Comparison of ENCODE assay signal across 13 cellular contexts in genomic region chr20:5606347-5606746, GRCh38. TPM values are rescaled to one million over a fixed set of nuclear protein-coding genes. Genes with fewer than 3 reads are reported as not detected.
DNase-seq lines count a peak whose midpoint lies in the region; ATAC-seq, FAIRE-seq and TF ChIP-seq lines count a peak whose summit lies in the region.
"Had no signal": no experiment of that assay in that cellular context is flagged by ENCODE, and none has a peak within 500 bp of the region (broad histone marks: within the 10 kb centered on the region; RNA-seq: fewer than 3 reads in every experiment).

No MANE protein-coding gene starts in this region.

- no peaks in the 10 kb centered on the region for H3K9me3 ChIP-seq in CD4-positive, CD25-positive, alpha-beta regulatory T cell (ENCODE audit: control insufficient read depth in 2 of 2, low read length in 2 of 2)
- no peaks in the 10 kb centered on the region for H3K9me3 ChIP-seq in mucosa of descending colon
- H3K9me3 ChIP-seq: Caco-2, gastroesophageal sphincter, thoracic aorta had no signal

- POLR2A ChIA-PET in activated CD8-positive, alpha-beta T cell treated with anti-CD3 and anti-CD28 coated beads for 36 hours (lab: Charles Lee): interaction anchor here (0.9 to 3.6 kb wide), 3 partner anchors 12 to 25 kb away, joined by 3 to 36 read pairs (median 4); no protein-coding TSS in a partner anchor

- peaks cover 40 to 74% (median 54%) of the 10 kb centered on the region in 4 donors for H3K4me1 Mint-ChIP-seq in CD4-positive, CD25-positive, alpha-beta regulatory T cell
- H3K4me1 Mint-ChIP-seq in activated CD8-positive, alpha-beta T cell treated with anti-CD3 and anti-CD28 coated beads for 36 hours (ENCODE audit: low read depth): peaks cover 61% of the 10 kb centered on the region

- DNase-seq in CD4-positive, CD25-positive, alpha-beta regulatory T cell: no peak
- DNase-seq in GM12864 (ENCODE audit: low read depth) (no peak), mucosa of descending colon (no peak), HuH-7.5 (ENCODE audit: low spot score) (no peak), dedifferentiated amniotic fluid mesenchymal stem cell (ENCODE audit: extremely low spot score) (no peak), D721Med (ENCODE audit: insufficient read length, low spot score) (no peak), NCI-H774 (lab: John Stamatoyannopoulos, UW) (no peak)
- DNase-seq in activated CD8-positive, alpha-beta T cell treated with anti-CD3 and anti-CD28 coated beads for 36 hours: no peak
- DNase-seq: Caco-2; effector CD8-positive, alpha-beta T cell; Kasumi-1 had no signal

- H3K27ac ChIP-seq in CD4-positive, CD25-positive, alpha-beta regulatory T cell (ENCODE audit: insufficient read depth, low read length, poor library complexity, severe bottlenecking): peak overlapping the region; percentile 71
- H3K27ac ChIP-seq: thoracic aorta had no signal

- no peak for ATAC-seq in CD4-positive, CD25-positive, alpha-beta regulatory T cell (ENCODE audit: low read depth in 2 of 2)
- no peak for ATAC-seq in activated CD8-positive, alpha-beta T cell treated with anti-CD3 and anti-CD28 coated beads for 36 hours
- peak; percentile 6 for ATAC-seq in mucosa of descending colon
- ATAC-seq: gastroesophageal sphincter had no signal

- H3K4me1 ChIP-seq in CD4-positive, CD25-positive, alpha-beta regulatory T cell (ENCODE audit: control insufficient read depth, insufficient read depth, low read length, poor library complexity, severe bottlenecking): peaks cover 66% of the 10 kb centered on the region
- H3K4me1 ChIP-seq in mucosa of descending colon (ENCODE audit: low read depth): peaks cover 26% of the 10 kb centered on the region

- CTCF ChIA-PET in activated CD8-positive, alpha-beta T cell treated with anti-CD3 and anti-CD28 coated beads for 36 hours (lab: Charles Lee): interaction anchor here (1.2 to 3.1 kb wide), 2 partner anchors 37 to 182 kb away, joined by 3 to 10 read pairs; no protein-coding TSS in a partner anchor

- intact Hi-C loops in activated CD8-positive, alpha-beta T cell treated with anti-CD3 and anti-CD28 coated beads for 36 hours (cut with micrococcal nuclease): loop anchor here (10.0 kb wide), 1 partner anchor 338 kb away; no protein-coding TSS in a partner anchor
- intact Hi-C loops in mucosa of descending colon (cut with DNase I, micrococcal nuclease): no loop called here

- H3K27me3 Mint-ChIP-seq in CD4-positive, CD25-positive, alpha-beta regulatory T cell: peaks cover 14% of the 10 kb centered on the region
- H3K27me3 Mint-ChIP-seq in activated CD8-positive, alpha-beta T cell treated with anti-CD3 and anti-CD28 coated beads for 36 hours: no peaks in the 10 kb centered on the region

- H3K27ac Mint-ChIP-seq in CD4-positive, CD25-positive, alpha-beta regulatory T cell: peak overlapping the region in 2 of 3 donors; percentile 91 to 92
- H3K27ac Mint-ChIP-seq in activated CD8-positive, alpha-beta T cell treated with anti-CD3 and anti-CD28 coated beads for 36 hours: peak overlapping the region; percentile 19

- H3K9me3 Mint-ChIP-seq in CD4-positive, CD25-positive, alpha-beta regulatory T cell: peaks cover 0 to 1% (median 0%) of the 10 kb centered on the region in 7 donors
- no peaks in the 10 kb centered on the region for H3K9me3 Mint-ChIP-seq in activated CD8-positive, alpha-beta T cell treated with anti-CD3 and anti-CD28 coated beads for 36 hours

- TF ChIP-seq CTCF in GM12864 (IDR thresholded peaks at IDR 0.05; ENCODE audit: low read depth, low read length, missing control alignments) (no peak), mucosa of descending colon (IDR thresholded peaks at IDR 0.05) (no peak), D721Med (IDR thresholded peaks at IDR 0.05; ENCODE audit: insufficient read depth, missing control alignments) (no peak)
- TF ChIP-seq CTCF in activated CD8-positive, alpha-beta T cell treated with anti-CD3 and anti-CD28 coated beads for 36 hours (IDR thresholded peaks at IDR 0.05): no peak

- no peak for FAIRE-seq in D721Med (lab: Jason Lieb, UNC)

- peaks cover 35% of the 10 kb centered on the region for H3K36me3 Mint-ChIP-seq in CD4-positive, CD25-positive, alpha-beta regulatory T cell
- H3K36me3 Mint-ChIP-seq in activated CD8-positive, alpha-beta T cell treated with anti-CD3 and anti-CD28 coated beads for 36 hours (ENCODE audit: low read depth): peaks cover 43% of the 10 kb centered on the region

- H3K4me3 Mint-ChIP-seq in CD4-positive, CD25-positive, alpha-beta regulatory T cell: peak overlapping the region; percentile 44 to 97 (median 71)
- H3K4me3 Mint-ChIP-seq in activated CD8-positive, alpha-beta T cell treated with anti-CD3 and anti-CD28 coated beads for 36 hours: peak overlapping the region; percentile 37

- H3K27me3 ChIP-seq in CD4-positive, CD25-positive, alpha-beta regulatory T cell (ENCODE audit: control insufficient read depth, insufficient read depth, low read length): no peaks in the 10 kb centered on the region
- H3K27me3 ChIP-seq: gastroesophageal sphincter had no signal

- peaks cover 25% of the 10 kb centered on the region for H3K36me3 ChIP-seq in CD4-positive, CD25-positive, alpha-beta regulatory T cell (ENCODE audit: control insufficient read depth, insufficient read depth, low read length)
- H3K36me3 ChIP-seq in mucosa of descending colon (ENCODE audit: low read depth): no peaks in the 10 kb centered on the region

- peak overlapping the region; percentile 100 for H3K4me3 ChIP-seq in CD4-positive, CD25-positive, alpha-beta regulatory T cell (ENCODE audit: low read depth, low read length)
- H3K4me3 ChIP-seq in GM12864 (ENCODE audit: low read depth, low read length): peak overlapping the region; percentile 94
- no peak overlapping the region for H3K4me3 ChIP-seq in mucosa of descending colon
- H3K4me3 ChIP-seq: gastroesophageal sphincter, thoracic aorta had no signal

RNA-seq across cellular contexts. Expression of gene GPCPD1, which starts 4.5 kb away (rescaled TPM):
- total RNA-seq in CD4-positive, CD25-positive, alpha-beta regulatory T cell: 136 TPM
- 10 to 100 TPM; 26.8 to 39.5 (median 31.6) TPM for polyA plus RNA-seq in CD4-positive, CD25-positive, alpha-beta regulatory T cell
- 10 to 100 TPM; 32.3 TPM for total RNA-seq in activated CD8-positive, alpha-beta T cell treated with anti-CD3 and anti-CD28 coated beads for 36 hours
- 10 to 100 TPM; 26.8 to 35.6 (median 31.1) TPM for total RNA-seq in mucosa of descending colon
